ENCODE assay signal across 6 cellular contexts in the genomic region with DNA sequence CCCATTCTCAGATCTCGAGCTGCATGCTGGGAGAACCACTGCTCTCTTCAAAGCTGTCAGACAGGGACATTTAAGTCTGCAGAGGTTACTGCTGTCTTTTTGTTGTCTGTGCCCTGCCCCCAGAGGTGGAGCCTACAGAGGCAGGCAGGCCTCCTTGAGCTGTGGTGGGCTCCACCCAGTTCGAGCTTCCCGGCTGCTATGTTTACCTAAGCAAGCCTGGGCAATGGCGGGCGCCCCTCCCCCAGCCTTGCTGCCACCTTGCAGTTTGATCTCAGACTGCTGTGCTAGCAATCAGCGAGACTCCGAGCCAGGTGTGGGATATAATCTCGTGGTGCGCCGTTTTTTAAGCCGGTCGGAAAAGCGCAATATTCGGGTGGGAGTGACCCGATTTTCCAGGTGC. TPM values are rescaled to one million over a fixed set of nuclear protein-coding genes. Genes with fewer than 3 reads are reported as not detected.
A peak's percentile ranks its signal among the peaks of the same experiment; 100 is the strongest.
DNase-seq lines count a peak whose midpoint lies in the region; ATAC-seq, FAIRE-seq and TF ChIP-seq lines count a peak whose summit lies in the region.
"Not testable (repeated sequence)": the region's sequence is repeated elsewhere in the genome, so short reads cannot be mapped to it uniquely, and the experiment has no call there.
"Had no signal": no experiment of that assay in that cellular context is flagged by ENCODE, and none has a peak within 500 bp of the region (broad histone marks: within the 10 kb centered on the region; RNA-seq: fewer than 3 reads in every experiment).

No MANE protein-coding gene starts in this region.

- not testable (repeated sequence) for TF ChIP-seq POLR2A in HepG2 (IDR thresholded peaks at IDR 0.05; ENCODE audit: insufficient read depth in 1 of 2, low read depth in 2 of 2, low read length in 2 of 2)

- WGBS in HepG2 (ENCODE audit: low lambda C conversion rate) = 85% methylated on average over 10 of the region's 15 CpGs

- intact Hi-C loops in HepG2 (cut with micrococcal nuclease; ENCODE audit: unreplicated experiment) = not testable (repeated sequence)

- H3K36me3 ChIP-seq in ES-I3 (ENCODE audit: insufficient read depth, low read length); H7 (replicated peaks; ENCODE audit: control insufficient read depth, insufficient read depth, low read length); HUES6 (ENCODE audit: control insufficient read depth, insufficient read depth, low read length); HepG2 (replicated peaks in 1 of 2; ENCODE audit: control insufficient read depth in 1 of 2, insufficient read depth in 2 of 2, low read length in 2 of 2): not testable (repeated sequence)
- peaks cover 24% of the 10 kb centered on the region for H3K36me3 ChIP-seq in RWPE2 (ENCODE audit: low read depth)

- DNase-seq in H7; RWPE2 (ENCODE audit: low spot score); HepG2 (ENCODE audit: low spot score): not testable (repeated sequence)

- H3K4me1 ChIP-seq in ES-I3 (ENCODE audit: insufficient read depth, low read length) (peaks cover 20% of the 10 kb centered on the region), HUES6 (ENCODE audit: control insufficient read depth, insufficient read depth, low read length) (peaks cover 13% of the 10 kb centered on the region), RWPE2 (ENCODE audit: insufficient read depth, poor library complexity, severe bottlenecking) (peaks cover 42% of the 10 kb centered on the region)
- H3K4me1 ChIP-seq in HepG2 (ENCODE audit: insufficient read depth, low read length) = not testable (repeated sequence)

- not testable (repeated sequence) for H3K9me3 ChIP-seq in ES-I3 (ENCODE audit: control insufficient read depth, insufficient read depth, low read length); HUES6 (ENCODE audit: control insufficient read depth, insufficient read depth, low read depth, low read length); RWPE2 (ENCODE audit: severe bottlenecking); HepG2 (ENCODE audit: low read length)

- POLR2A ChIA-PET in HepG2 (lab: Yijun Ruan, JAX) = not testable (repeated sequence)

- H3K9ac ChIP-seq in ES-I3 (ENCODE audit: low read depth, low read length) = peak overlapping the region; percentile 15; the same call in 1 of the 2 replicates
- H3K9ac ChIP-seq in HUES6 (ENCODE audit: low read length); HepG2 (ENCODE audit: insufficient read depth, low read depth, low read length): not testable (repeated sequence)

- H3K79me2 ChIP-seq in HepG2 (ENCODE audit: insufficient read depth, low read length) = not testable (repeated sequence)

- not testable (repeated sequence) for ATAC-seq in RWPE2 (ENCODE audit: low read depth); HepG2

- in situ Hi-C loops in HepG2 (cut with HindIII; ENCODE audit: extremely low pct_ligation_motif_present, low pct_unique_long_range_greater_than_20kb) = not testable (repeated sequence)

- TF ChIP-seq CTCF in RWPE2 (IDR thresholded peaks at IDR 0.05; ENCODE audit: poor library complexity, severe bottlenecking); HepG2 (CRISPR knock-in tag; IDR thresholded peaks at IDR 0.05): not testable (repeated sequence)

- peak overlapping the region; percentile 16 for H3K4me3 ChIP-seq in H7 (ENCODE audit: insufficient read depth, low read depth, low read length)
- H3K4me3 ChIP-seq in HUES6 (ENCODE audit: low read depth, low read length) = peak overlapping the region; percentile 36; the same call in 1 of the 2 replicates
- H3K4me3 ChIP-seq in RWPE2 (ENCODE audit: severe bottlenecking); HepG2 (replicated peaks in 1 of 3; ENCODE audit: insufficient read depth in 1 of 3, low read depth in 2 of 3, low read length in 3 of 3): not testable (repeated sequence)

- not testable (repeated sequence) for H3K27ac ChIP-seq in HUES6 (ENCODE audit: low read depth, low read length); HepG2 (ENCODE audit: extremely low read length, insufficient read depth, low read length)
- peak overlapping the region; percentile 100 for H3K27ac ChIP-seq in RWPE2 (ENCODE audit: poor library complexity, severe bottlenecking)

- not testable (repeated sequence) for H4K20me1 ChIP-seq in HepG2 (ENCODE audit: insufficient read depth, low read length)

- H3K27me3 ChIP-seq in H7 (ENCODE audit: control insufficient read depth, insufficient read depth, low read length); HUES6 (ENCODE audit: control insufficient read depth, insufficient read depth, low read length); RWPE2 (ENCODE audit: insufficient read depth, poor library complexity, severe bottlenecking); HepG2 (ENCODE audit: control insufficient read depth in 1 of 2, insufficient read depth in 2 of 2, low read length in 2 of 2): not testable (repeated sequence)

- not testable (repeated sequence) for H2AFZ ChIP-seq in HepG2 (ENCODE audit: low read length)

- not testable (repeated sequence) for FAIRE-seq in HepG2 (lab: Jason Lieb, UNC)

- H3K4me2 ChIP-seq in HepG2 (ENCODE audit: low read depth, low read length) = not testable (repeated sequence)

- TF ChIP-seq EP300 in HepG2 (IDR thresholded peaks at IDR 0.05; ENCODE audit: low read depth in 2 of 2, low read length in 2 of 2); HepG2 (CRISPR knock-in tag; IDR thresholded peaks at IDR 0.05; ENCODE audit: borderline replicate concordance): not testable (repeated sequence)

- not testable (repeated sequence) for BruUV-seq in HepG2 (replicated peaks; lab: Mats Ljungman, UMichigan)

- TF ChIP-seq RAD21 in HepG2 (CRISPR knock-in tag; IDR thresholded peaks at IDR 0.05) = not testable (repeated sequence)

- CTCF ChIA-PET in HepG2 (lab: Yijun Ruan, JAX; ENCODE audit: low intra/inter-chr PET ratio, low total read pairs) = not testable (repeated sequence)

TF ChIP-seq in HepG2, 621 proteins besides CTCF, POLR2A, EP300 and RAD21:
- TF ChIP-seq, protein P1, sequence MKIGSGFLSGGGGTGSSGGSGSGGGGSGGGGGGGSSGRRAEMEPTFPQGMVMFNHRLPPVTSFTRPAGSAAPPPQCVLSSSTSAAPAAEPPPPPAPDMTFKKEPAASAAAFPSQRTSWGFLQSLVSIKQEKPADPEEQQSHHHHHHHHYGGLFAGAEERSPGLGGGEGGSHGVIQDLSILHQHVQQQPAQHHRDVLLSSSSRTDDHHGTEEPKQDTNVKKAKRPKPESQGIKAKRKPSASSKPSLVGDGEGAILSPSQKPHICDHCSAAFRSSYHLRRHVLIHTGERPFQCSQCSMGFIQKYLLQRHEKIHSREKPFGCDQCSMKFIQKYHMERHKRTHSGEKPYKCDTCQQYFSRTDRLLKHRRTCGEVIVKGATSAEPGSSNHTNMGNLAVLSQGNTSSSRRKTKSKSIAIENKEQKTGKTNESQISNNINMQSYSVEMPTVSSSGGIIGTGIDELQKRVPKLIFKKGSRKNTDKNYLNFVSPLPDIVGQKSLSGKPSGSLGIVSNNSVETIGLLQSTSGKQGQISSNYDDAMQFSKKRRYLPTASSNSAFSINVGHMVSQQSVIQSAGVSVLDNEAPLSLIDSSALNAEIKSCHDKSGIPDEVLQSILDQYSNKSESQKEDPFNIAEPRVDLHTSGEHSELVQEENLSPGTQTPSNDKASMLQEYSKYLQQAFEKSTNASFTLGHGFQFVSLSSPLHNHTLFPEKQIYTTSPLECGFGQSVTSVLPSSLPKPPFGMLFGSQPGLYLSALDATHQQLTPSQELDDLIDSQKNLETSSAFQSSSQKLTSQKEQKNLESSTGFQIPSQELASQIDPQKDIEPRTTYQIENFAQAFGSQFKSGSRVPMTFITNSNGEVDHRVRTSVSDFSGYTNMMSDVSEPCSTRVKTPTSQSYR (CRISPR knock-in tag; IDR thresholded peaks at IDR 0.05; ENCODE audit: borderline replicate concordance) = peak; percentile 36; the same call in 1 of the 2 replicates

RNA-seq across cellular contexts. Expression of gene TPBG, which starts 31.2 kb away (rescaled TPM):
- 45.5 and 48.9 TPM in 2 replicates for total RNA-seq in H7 (2014; rRNA removed; shearing (Covaris generic))
- total RNA-seq in HepG2 (2016; rRNA removed; fragmentation: Illumina TruSeq; extraction: Trizol) = 0.39 and 0.75 TPM in 2 replicates
- 0.09 TPM in 1 of 2 replicates, not detected in the other for total RNA-seq in HepG2 (2016; cell fraction: cytosol; rRNA removed; fragmentation: Illumina TruSeq; extraction: Trizol; ENCODE audit: low read depth)
- 0.31 and 0.84 TPM in 2 replicates for total RNA-seq in HepG2 (2016; cell fraction: insoluble cytoplasmic fraction; rRNA removed; fragmentation: Illumina TruSeq; extraction: Trizol)
- total RNA-seq in HepG2 (2016; cell fraction: membrane; rRNA removed; fragmentation: Illumina TruSeq; extraction: Trizol) = 0.12 and 0.14 TPM in 2 replicates
- 0.81 and 0.94 TPM in 2 replicates for total RNA-seq in HepG2 (2016; cell fraction: nucleus; rRNA removed; fragmentation: Illumina TruSeq; extraction: Trizol)
- polyA plus RNA-seq in HepG2 (2011; rRNA removed) = 0.73 and 0.82 TPM in 2 replicates
- 0.28 and 0.35 TPM in 2 replicates for polyA plus RNA-seq in HepG2 (2011; cell fraction: cytosol; rRNA removed)
- 1.4 and 1.6 TPM in 2 replicates for polyA plus RNA-seq in HepG2 (2011; cell fraction: nucleus; rRNA removed)
- polyA plus RNA-seq in HepG2 (2012) = 0.11 and 0.41 TPM in 2 replicates
- polyA plus RNA-seq in HepG2 (2016; cell fraction: cytosol; fragmentation: Illumina TruSeq; extraction: Trizol; ENCODE audit: low read depth) = 0.05 and 0.07 TPM in 2 replicates
- 0.32 and 0.43 TPM in 2 replicates for polyA plus RNA-seq in HepG2 (2016; cell fraction: insoluble cytoplasmic fraction; fragmentation: Illumina TruSeq; extraction: Trizol; ENCODE audit: low read depth)
- polyA plus RNA-seq in HepG2 (2016; cell fraction: membrane; fragmentation: Illumina TruSeq; extraction: Trizol; ENCODE audit: low read depth) = 0.07 and 0.10 TPM in 2 replicates
- 1.6 TPM in 2 replicates for polyA plus RNA-seq in HepG2 (2016; cell fraction: nucleus; fragmentation: Illumina TruSeq; extraction: Trizol; ENCODE audit: insufficient read depth, low read depth)
- 0.56 and 13.9 TPM in 2 replicates for polyA minus RNA-seq in HepG2 (2011; rRNA and poly(A)+ RNA removed; ENCODE audit: low replicate concordance)
- 0.89 and 1.2 TPM in 2 replicates for polyA minus RNA-seq in HepG2 (2011; cell fraction: cytosol; rRNA and poly(A)+ RNA removed)
- polyA minus RNA-seq in HepG2 (2011; cell fraction: nucleus; rRNA and poly(A)+ RNA removed) = 0.75 and 0.77 TPM in 2 replicates
- total RNA-seq: B cell had no signal

Comparison
In these comparisons a context has a peak if more than half of its experiments do, and no peak if none do; other contexts are left out.
1. RNA of gene TPBG, which starts 31.2 kb away (total RNA-seq): 45.5 to 48.9 TPM in H7; 0.09 to 0.94 TPM in HepG2; every median in the first group is over 10 times any median in the second.